1 cellular context compared by ENCODE assay signal in genomic region chr3:16247282-16248058, GRCh38.
A peak's percentile ranks its signal among the peaks of the same experiment; 100 is the strongest.
TF ChIP-seq lines count a peak whose summit lies in the region.

No MANE protein-coding gene starts in this region.

TF ChIP-seq in K562, 482 proteins besides CTCF, POLR2A, EP300 and RAD21 (continued from another document):
- 0 out of 2 replicates have a peak, but pooled peaks have one; percentile 44 for TF ChIP-seq BHLHE40 (IDR thresholded peaks at IDR 0.05; ENCODE audit: low read length)
- no peak for TF ChIP-seq ELK1 (CRISPR knock-in tag; IDR thresholded peaks at IDR 0.05)
- TF ChIP-seq TFAM (CRISPR knock-in tag; conservative IDR thresholded peaks at IDR 0.05): no peak
- peak; percentile 73; the same call in 1 of the 2 replicates for TF ChIP-seq ZNF24 (IDR thresholded peaks at IDR 0.05)
